Comparison of ENCODE assay signal across 20 cellular contexts in genomic region chr11:133903875-133904817, GRCh38. TPM values are rescaled to one million over a fixed set of nuclear protein-coding genes. Genes with fewer than 3 reads are reported as not detected.
A peak's percentile ranks its signal among the peaks of the same experiment; 100 is the strongest.
DNase-seq lines count a peak whose midpoint lies in the region; ATAC-seq, FAIRE-seq and TF ChIP-seq lines count a peak whose summit lies in the region.
"Had no signal": no experiment of that assay in that cellular context is flagged by ENCODE, and none has a peak within 500 bp of the region (broad histone marks: within the 10 kb centered on the region; RNA-seq: fewer than 3 reads in every experiment).

No MANE protein-coding gene starts in this region.

- no peak overlapping the region for H3K4me3 Mint-ChIP-seq in activated CD4-positive, alpha-beta T cell treated with anti-CD3 and anti-CD28 coated beads for 36 hours
- H3K4me3 Mint-ChIP-seq in glutamatergic neuron (ENCODE audit: unreplicated experiment) (no peak overlapping the region), HFFc6 (no peak overlapping the region)

- BruUV-seq in HepG2 (replicated peaks; lab: Mats Ljungman, UMichigan) = no TSS peak

- no peaks in the 10 kb centered on the region for H3K4me1 Mint-ChIP-seq in activated CD4-positive, alpha-beta T cell treated with anti-CD3 and anti-CD28 coated beads for 36 hours
- H3K4me1 Mint-ChIP-seq in glutamatergic neuron (ENCODE audit: low read depth, unreplicated experiment) (peaks cover 3% of the 10 kb centered on the region), HFFc6 (ENCODE audit: low read depth) (no peaks in the 10 kb centered on the region)

- no peak for ATAC-seq in activated CD4-positive, alpha-beta T cell treated with anti-CD3 and anti-CD28 coated beads for 36 hours
- ATAC-seq in right lobe of liver = no peak
- ATAC-seq in HepG2 = no peak
- ATAC-seq: PC-3 had no signal

- no peak for FAIRE-seq in HepG2 (lab: Jason Lieb, UNC)
- FAIRE-seq: H54 had no signal

- POLR2A ChIA-PET in activated CD4-positive, alpha-beta T cell treated with anti-CD3 and anti-CD28 coated beads for 36 hours (lab: Charles Lee) = no interaction called here
- POLR2A ChIA-PET in HepG2 (lab: Yijun Ruan, JAX) = no interaction called here

- no peak for TF ChIP-seq CTCF in right lobe of liver (IDR thresholded peaks at IDR 0.05)
- TF ChIP-seq CTCF in HepG2 (CRISPR knock-in tag; IDR thresholded peaks at IDR 0.05) = no peak
- no peak for TF ChIP-seq CTCF in glutamatergic neuron (IDR thresholded peaks at IDR 0.05; ENCODE audit: partially characterized antibody, unreplicated experiment)
- TF ChIP-seq CTCF in suprapubic skin (IDR thresholded peaks at IDR 0.05) = no peak
- no peak for TF ChIP-seq CTCF in HFFc6 (IDR thresholded peaks at IDR 0.05)

- no peak overlapping the region for H3K4me2 ChIP-seq in HepG2 (ENCODE audit: low read depth, low read length)

- TF ChIP-seq POLR2A in right lobe of liver (IDR thresholded peaks at IDR 0.05) = no peak
- no peak for TF ChIP-seq POLR2A in HepG2 (IDR thresholded peaks at IDR 0.05; ENCODE audit: insufficient read depth in 1 of 2, low read depth in 2 of 2, low read length in 2 of 2)
- TF ChIP-seq POLR2A in suprapubic skin (IDR thresholded peaks at IDR 0.05) = no peak

- H3K36me3 ChIP-seq in right lobe of liver = no peaks in the 10 kb centered on the region
- H3K36me3 ChIP-seq in HepG2 (replicated peaks in 1 of 2; ENCODE audit: control insufficient read depth in 1 of 2, insufficient read depth in 2 of 2, low read length in 2 of 2) = no peaks in the 10 kb centered on the region
- H3K36me3 ChIP-seq in suprapubic skin = no peaks in the 10 kb centered on the region

- H3K27ac Mint-ChIP-seq in activated CD4-positive, alpha-beta T cell treated with anti-CD3 and anti-CD28 coated beads for 36 hours = no peak overlapping the region
- H3K27ac Mint-ChIP-seq in glutamatergic neuron (ENCODE audit: unreplicated experiment) (no peak overlapping the region), HFFc6 (no peak overlapping the region)

- H3K27me3 ChIP-seq in right lobe of liver = no peaks in the 10 kb centered on the region
- H3K27me3 ChIP-seq in HepG2 (ENCODE audit: control insufficient read depth in 1 of 2, insufficient read depth in 2 of 2, low read length in 2 of 2) = peaks cover 0 to 15% of the 10 kb centered on the region in 2 experiments; a peak in 2 of 5 replicates
- no peaks in the 10 kb centered on the region for H3K27me3 ChIP-seq in suprapubic skin

- intact Hi-C loops in activated CD4-positive, alpha-beta T cell treated with anti-CD3 and anti-CD28 coated beads for 36 hours (cut with DNase I, micrococcal nuclease) = no loop called here
- intact Hi-C loops in right lobe of liver (cut with DNase I) (no loop called here), HepG2 (cut with micrococcal nuclease; ENCODE audit: unreplicated experiment) (no loop called here)

- in situ Hi-C loops in HepG2 (cut with HindIII; ENCODE audit: extremely low pct_ligation_motif_present, low pct_unique_long_range_greater_than_20kb) = no loop called here

- H3K9ac ChIP-seq in HepG2 (ENCODE audit: insufficient read depth, low read depth, low read length) = no peak overlapping the region

- H4K20me1 ChIP-seq in HepG2 (ENCODE audit: insufficient read depth, low read length) = no peaks in the 10 kb centered on the region

- no peaks in the 10 kb centered on the region for H3K27me3 Mint-ChIP-seq in activated CD4-positive, alpha-beta T cell treated with anti-CD3 and anti-CD28 coated beads for 36 hours
- H3K27me3 Mint-ChIP-seq in glutamatergic neuron (ENCODE audit: unreplicated experiment) = peaks cover 12% of the 10 kb centered on the region
- peaks cover 2% of the 10 kb centered on the region for H3K27me3 Mint-ChIP-seq in HFFc6 (ENCODE audit: insufficient read depth)

- H3K9me3 ChIP-seq in right lobe of liver = no peaks in the 10 kb centered on the region
- no peaks in the 10 kb centered on the region for H3K9me3 ChIP-seq in HepG2 (ENCODE audit: low read length)
- no peaks in the 10 kb centered on the region for H3K9me3 ChIP-seq in suprapubic skin

- no peak overlapping the region for H3K27ac ChIP-seq in right lobe of liver
- no peak overlapping the region for H3K27ac ChIP-seq in HepG2 (ENCODE audit: extremely low read length, insufficient read depth, low read length)
- no peak overlapping the region for H3K27ac ChIP-seq in suprapubic skin
- H3K27ac ChIP-seq: C4-2B had no signal

- H3K4me3 ChIP-seq in right lobe of liver (no peak overlapping the region), HepG2 (replicated peaks in 1 of 3; ENCODE audit: insufficient read depth in 1 of 3, low read depth in 2 of 3, low read length in 3 of 3) (no peak overlapping the region), suprapubic skin (no peak overlapping the region)

- no peak for TF ChIP-seq RAD21 in HepG2 (CRISPR knock-in tag; IDR thresholded peaks at IDR 0.05)

- no peaks in the 10 kb centered on the region for H3K9me3 Mint-ChIP-seq in activated CD4-positive, alpha-beta T cell treated with anti-CD3 and anti-CD28 coated beads for 36 hours (ENCODE audit: low read depth)
- H3K9me3 Mint-ChIP-seq in glutamatergic neuron (ENCODE audit: unreplicated experiment) = peaks cover 21% of the 10 kb centered on the region
- H3K9me3 Mint-ChIP-seq in HFFc6 = peaks cover 11% of the 10 kb centered on the region; the same call in 1 of the 2 replicates

- no peaks in the 10 kb centered on the region for H3K4me1 ChIP-seq in right lobe of liver
- H3K4me1 ChIP-seq in HepG2 (ENCODE audit: insufficient read depth, low read length) = no peaks in the 10 kb centered on the region
- H3K4me1 ChIP-seq in suprapubic skin = no peaks in the 10 kb centered on the region

- peak; percentile 4 for DNase-seq in activated CD4-positive, alpha-beta T cell treated with anti-CD3 and anti-CD28 coated beads for 36 hours
- no peak for DNase-seq in activated CD4-positive, alpha-beta T cell treated with anti-CD3 and anti-CD28 coated beads, Interleukin-2, amount 50 U/mL, for 4 hours
- DNase-seq in right lobe of liver (peak in 2 of 3 donors; percentile 11 to 26), HepG2 (ENCODE audit: low spot score) (no peak), glutamatergic neuron (peak; percentile 3), suprapubic skin (ENCODE audit: low spot score in 2 of 2) (peak; percentile 20 to 57), HFFc6 (no peak), NCI-H1048 (lab: John Stamatoyannopoulos, UW) (no peak)
- DNase-seq: DMS53, KBM-7, NCI-H1092 treated with DMSO at 0.1 percent for 48 hours, NCI-H1694, NCI-H2107, NCI-H226, NCI-H69, PC-3 had no signal

- 54% methylated on average over 4 of the region's 8 CpGs for WGBS in right lobe of liver (ENCODE audit: insufficient coverage, low coverage, low lambda C conversion rate, missing lambda C conversion rate)
- WGBS in HepG2 (ENCODE audit: low lambda C conversion rate) = 18% methylated on average over 6 of the region's 8 CpGs
- WGBS in suprapubic skin = 81% methylated on average over 8 of the region's 8 CpGs

- no peaks in the 10 kb centered on the region for H3K79me2 ChIP-seq in HepG2 (ENCODE audit: insufficient read depth, low read length)

- peaks cover 21% of the 10 kb centered on the region for H3K36me3 Mint-ChIP-seq in activated CD4-positive, alpha-beta T cell treated with anti-CD3 and anti-CD28 coated beads for 36 hours (ENCODE audit: low read depth)
- H3K36me3 Mint-ChIP-seq in glutamatergic neuron (ENCODE audit: unreplicated experiment) (peaks cover 14% of the 10 kb centered on the region), HFFc6 (ENCODE audit: low read depth) (no peaks in the 10 kb centered on the region)

- TF ChIP-seq EP300 in HepG2 (IDR thresholded peaks at IDR 0.05; ENCODE audit: low read depth in 2 of 2, low read length in 2 of 2) = no peak
- no peak for TF ChIP-seq EP300 in HepG2 (CRISPR knock-in tag; IDR thresholded peaks at IDR 0.05; ENCODE audit: borderline replicate concordance)
- TF ChIP-seq EP300 in suprapubic skin (IDR thresholded peaks at IDR 0.05) = no peak

- no peak overlapping the region for H2AFZ ChIP-seq in HepG2 (ENCODE audit: low read length)

- CTCF ChIA-PET in activated CD4-positive, alpha-beta T cell treated with anti-CD3 and anti-CD28 coated beads for 36 hours (lab: Charles Lee) = interaction anchor here (0.7 to 1.0 kb wide), 3 partner anchors 148 to 400 kb away, joined by 3 read pairs; no protein-coding TSS in a partner anchor
- CTCF ChIA-PET in HepG2 (lab: Yijun Ruan, JAX; ENCODE audit: low intra/inter-chr PET ratio, low total read pairs) = no interaction called here

RNA-seq across cellular contexts. Expression of gene IGSF9B, which starts 52.6 kb away (rescaled TPM):
- total RNA-seq in activated CD4-positive, alpha-beta T cell treated with anti-CD3 and anti-CD28 coated beads for 36 hours = 10 to 100 TPM; 79.0 to 84.2 TPM
- total RNA-seq in right lobe of liver (under 1 TPM in 2 of 6 experiments, not detected in 4; 0.15 to 0.23 TPM), HepG2 (2016; rRNA removed; fragmentation: Illumina TruSeq; extraction: Trizol) (not detected in 2 replicates), glutamatergic neuron (ENCODE audit: unreplicated experiment) (209 TPM), suprapubic skin (10 to 100 TPM in 1 of 4 donors, 1 to 10 TPM in 3; 6.6 to 15.0 (median 9.5) TPM)
- not detected in 2 replicates for total RNA-seq in HepG2 (2016; cell fraction: cytosol; rRNA removed; fragmentation: Illumina TruSeq; extraction: Trizol; ENCODE audit: low read depth)
- not detected in 2 replicates for total RNA-seq in HepG2 (2016; cell fraction: insoluble cytoplasmic fraction; rRNA removed; fragmentation: Illumina TruSeq; extraction: Trizol)
- total RNA-seq in HepG2 (2016; cell fraction: membrane; rRNA removed; fragmentation: Illumina TruSeq; extraction: Trizol) = 0.09 TPM in 1 of 2 replicates, not detected in the other
- not detected in 2 replicates for total RNA-seq in HepG2 (2016; cell fraction: nucleus; rRNA removed; fragmentation: Illumina TruSeq; extraction: Trizol)
- polyA plus RNA-seq in HepG2 (2011; rRNA removed) = not detected in 2 replicates
- not detected in 2 replicates for polyA plus RNA-seq in HepG2 (2011; cell fraction: cytosol; rRNA removed)
- 0.19 and 0.21 TPM in 2 replicates for polyA plus RNA-seq in HepG2 (2011; cell fraction: nucleus; rRNA removed)
- not detected in 2 replicates for polyA plus RNA-seq in HepG2 (2012)
- polyA plus RNA-seq in HepG2 (2016; cell fraction: cytosol; fragmentation: Illumina TruSeq; extraction: Trizol; ENCODE audit: low read depth) = not detected in 2 replicates
- not detected in 2 replicates for polyA plus RNA-seq in HepG2 (2016; cell fraction: insoluble cytoplasmic fraction; fragmentation: Illumina TruSeq; extraction: Trizol; ENCODE audit: low read depth)
- polyA plus RNA-seq in HepG2 (2016; cell fraction: membrane; fragmentation: Illumina TruSeq; extraction: Trizol; ENCODE audit: low read depth) = not detected in 2 replicates
- polyA plus RNA-seq in HepG2 (2016; cell fraction: nucleus; fragmentation: Illumina TruSeq; extraction: Trizol; ENCODE audit: insufficient read depth, low read depth) = not detected in 2 replicates
- polyA minus RNA-seq in HepG2 (2011; rRNA and poly(A)+ RNA removed; ENCODE audit: low replicate concordance) = not detected in 2 replicates
- polyA minus RNA-seq in HepG2 (2011; cell fraction: cytosol; rRNA and poly(A)+ RNA removed) = not detected in 2 replicates
- polyA minus RNA-seq in HepG2 (2011; cell fraction: nucleus; rRNA and poly(A)+ RNA removed) = not detected in 2 replicates
- total RNA-seq in HFFc6 (2021; fragmentation: NEBNext Ultra II Directional; extraction: Animal tissue kit (Norgen Biotek cat#: 25700)) = not detected

RNA-seq across cellular contexts. Expression of gene SPATA19, which starts 58.8 kb away (rescaled TPM):
- not detected for total RNA-seq in activated CD4-positive, alpha-beta T cell treated with anti-CD3 and anti-CD28 coated beads for 36 hours
- total RNA-seq in right lobe of liver (not detected), HepG2 (2016; rRNA removed; fragmentation: Illumina TruSeq; extraction: Trizol) (not detected in 2 replicates), glutamatergic neuron (ENCODE audit: unreplicated experiment) (not detected), suprapubic skin (not detected)
- total RNA-seq in HepG2 (2016; cell fraction: cytosol; rRNA removed; fragmentation: Illumina TruSeq; extraction: Trizol; ENCODE audit: low read depth) = not detected in 2 replicates
- total RNA-seq in HepG2 (2016; cell fraction: insoluble cytoplasmic fraction; rRNA removed; fragmentation: Illumina TruSeq; extraction: Trizol) = not detected in 2 replicates
- total RNA-seq in HepG2 (2016; cell fraction: membrane; rRNA removed; fragmentation: Illumina TruSeq; extraction: Trizol) = not detected in 2 replicates
- not detected in 2 replicates for total RNA-seq in HepG2 (2016; cell fraction: nucleus; rRNA removed; fragmentation: Illumina TruSeq; extraction: Trizol)
- not detected in 2 replicates for polyA plus RNA-seq in HepG2 (2011; rRNA removed)
- polyA plus RNA-seq in HepG2 (2011; cell fraction: cytosol; rRNA removed) = not detected in 2 replicates
- polyA plus RNA-seq in HepG2 (2011; cell fraction: nucleus; rRNA removed) = not detected in 2 replicates
- polyA plus RNA-seq in HepG2 (2012) = not detected in 2 replicates
- polyA plus RNA-seq in HepG2 (2016; cell fraction: cytosol; fragmentation: Illumina TruSeq; extraction: Trizol; ENCODE audit: low read depth) = not detected in 2 replicates
- polyA plus RNA-seq in HepG2 (2016; cell fraction: insoluble cytoplasmic fraction; fragmentation: Illumina TruSeq; extraction: Trizol; ENCODE audit: low read depth) = not detected in 2 replicates
- not detected in 2 replicates for polyA plus RNA-seq in HepG2 (2016; cell fraction: membrane; fragmentation: Illumina TruSeq; extraction: Trizol; ENCODE audit: low read depth)
- not detected in 2 replicates for polyA plus RNA-seq in HepG2 (2016; cell fraction: nucleus; fragmentation: Illumina TruSeq; extraction: Trizol; ENCODE audit: insufficient read depth, low read depth)
- not detected in 2 replicates for polyA minus RNA-seq in HepG2 (2011; rRNA and poly(A)+ RNA removed; ENCODE audit: low replicate concordance)
- polyA minus RNA-seq in HepG2 (2011; cell fraction: cytosol; rRNA and poly(A)+ RNA removed) = not detected in 2 replicates
- not detected in 2 replicates for polyA minus RNA-seq in HepG2 (2011; cell fraction: nucleus; rRNA and poly(A)+ RNA removed)
- total RNA-seq in HFFc6 (2021; fragmentation: NEBNext Ultra II Directional; extraction: Animal tissue kit (Norgen Biotek cat#: 25700)) = not detected
- total RNA-seq: A172, M059J, PC-3 had no signal

Comparison
In these comparisons a context has a peak if more than half of its experiments do, and no peak if none do; other contexts are left out.
1. DNase-seq: peak in activated CD4-positive, alpha-beta T cell treated with anti-CD3 and anti-CD28 coated beads for 36 hours (single experiment), right lobe of liver (2 of 3), glutamatergic neuron (single experiment) and suprapubic skin (2 of 2); none in activated CD4-positive, alpha-beta T cell treated with anti-CD3 and anti-CD28 coated beads, Interleukin-2, amount 50 U/mL, for 4 hours (0 of 2), HepG2 (single experiment), HFFc6 (single experiment) and NCI-H1048 (single experiment).
2. RNA of gene IGSF9B, which starts 52.6 kb away (total RNA-seq): 209 TPM in glutamatergic neuron (single experiment), 79.0 to 84.2 TPM in activated CD4-positive, alpha-beta T cell treated with anti-CD3 and anti-CD28 coated beads for 36 hours and 6.6 to 15.0 TPM in suprapubic skin; 0.15 to 0.23 TPM in right lobe of liver, not detected in HFFc6 and 0.09 TPM in HepG2; every median in the first group is over 4 times any median in the second.